In the genomic region with DNA sequence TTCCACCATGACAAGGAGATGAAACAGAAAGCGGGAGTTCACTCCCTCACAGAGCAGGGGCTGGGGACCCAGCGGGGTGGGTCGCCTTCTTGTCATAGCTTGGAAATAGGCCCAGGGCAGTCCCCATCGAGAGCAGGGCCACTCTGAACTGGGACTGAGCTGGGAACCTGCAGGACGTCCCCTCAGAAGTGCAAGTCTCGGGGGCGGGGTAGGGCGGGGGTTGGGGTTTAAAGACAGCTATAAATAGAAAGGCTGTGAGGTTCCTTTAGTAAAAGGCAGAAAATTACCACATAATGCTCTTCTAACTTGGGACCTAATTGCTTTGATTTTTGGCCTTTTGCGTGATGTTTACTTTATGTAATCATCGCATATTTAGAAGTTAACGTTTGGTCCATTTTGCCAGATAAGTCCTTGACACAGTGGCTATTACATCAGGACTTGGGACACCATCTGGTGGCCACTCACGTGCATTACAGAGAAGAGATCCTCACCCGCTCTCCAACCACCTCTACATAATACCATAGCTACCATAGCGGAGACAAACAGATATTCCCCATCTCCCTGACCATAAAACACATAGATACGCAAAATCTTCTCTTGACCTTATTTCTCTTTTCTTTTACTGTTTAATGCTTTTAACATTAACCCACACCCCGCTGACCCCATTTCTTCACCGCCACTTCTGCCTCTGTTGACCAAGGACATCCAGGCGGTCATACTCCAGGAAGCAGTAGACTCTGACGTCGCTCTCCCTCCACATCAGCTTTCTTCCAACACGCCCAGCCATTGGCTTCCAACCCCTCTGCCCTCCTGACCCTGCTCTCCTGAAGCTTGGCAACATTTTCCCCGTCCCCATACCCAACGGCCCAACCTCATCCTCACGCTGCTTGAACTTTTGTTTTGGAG, we compare ENCODE assay signal across 1 cellular context.
TF ChIP-seq lines count a peak whose summit lies in the region.

No MANE protein-coding gene starts in this region.

TF ChIP-seq in GM12878, 131 proteins besides CTCF, POLR2A, EP300 and RAD21 (continued from another document):
- TF ChIP-seq, protein P1, sequence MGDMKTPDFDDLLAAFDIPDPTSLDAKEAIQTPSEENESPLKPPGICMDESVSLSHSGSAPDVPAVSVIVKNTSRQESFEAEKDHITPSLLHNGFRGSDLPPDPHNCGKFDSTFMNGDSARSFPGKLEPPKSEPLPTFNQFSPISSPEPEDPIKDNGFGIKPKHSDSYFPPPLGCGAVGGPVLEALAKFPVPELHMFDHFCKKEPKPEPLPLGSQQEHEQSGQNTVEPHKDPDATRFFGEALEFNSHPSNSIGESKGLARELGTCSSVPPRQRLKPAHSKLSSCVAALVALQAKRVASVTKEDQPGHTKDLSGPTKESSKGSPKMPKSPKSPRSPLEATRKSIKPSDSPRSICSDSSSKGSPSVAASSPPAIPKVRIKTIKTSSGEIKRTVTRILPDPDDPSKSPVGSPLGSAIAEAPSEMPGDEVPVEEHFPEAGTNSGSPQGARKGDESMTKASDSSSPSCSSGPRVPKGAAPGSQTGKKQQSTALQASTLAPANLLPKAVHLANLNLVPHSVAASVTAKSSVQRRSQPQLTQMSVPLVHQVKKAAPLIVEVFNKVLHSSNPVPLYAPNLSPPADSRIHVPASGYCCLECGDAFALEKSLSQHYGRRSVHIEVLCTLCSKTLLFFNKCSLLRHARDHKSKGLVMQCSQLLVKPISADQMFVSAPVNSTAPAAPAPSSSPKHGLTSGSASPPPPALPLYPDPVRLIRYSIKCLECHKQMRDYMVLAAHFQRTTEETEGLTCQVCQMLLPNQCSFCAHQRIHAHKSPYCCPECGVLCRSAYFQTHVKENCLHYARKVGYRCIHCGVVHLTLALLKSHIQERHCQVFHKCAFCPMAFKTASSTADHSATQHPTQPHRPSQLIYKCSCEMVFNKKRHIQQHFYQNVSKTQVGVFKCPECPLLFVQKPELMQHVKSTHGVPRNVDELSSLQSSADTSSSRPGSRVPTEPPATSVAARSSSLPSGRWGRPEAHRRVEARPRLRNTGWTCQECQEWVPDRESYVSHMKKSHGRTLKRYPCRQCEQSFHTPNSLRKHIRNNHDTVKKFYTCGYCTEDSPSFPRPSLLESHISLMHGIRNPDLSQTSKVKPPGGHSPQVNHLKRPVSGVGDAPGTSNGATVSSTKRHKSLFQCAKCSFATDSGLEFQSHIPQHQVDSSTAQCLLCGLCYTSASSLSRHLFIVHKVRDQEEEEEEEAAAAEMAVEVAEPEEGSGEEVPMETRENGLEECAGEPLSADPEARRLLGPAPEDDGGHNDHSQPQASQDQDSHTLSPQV (IDR thresholded peaks at IDR 0.05): no peak
- 0 out of 2 replicates have a peak, but pooled peaks have one; percentile 44 for TF ChIP-seq TARDBP (IDR thresholded peaks at IDR 0.05; ENCODE audit: borderline replicate concordance)
- TF ChIP-seq, protein P2, sequence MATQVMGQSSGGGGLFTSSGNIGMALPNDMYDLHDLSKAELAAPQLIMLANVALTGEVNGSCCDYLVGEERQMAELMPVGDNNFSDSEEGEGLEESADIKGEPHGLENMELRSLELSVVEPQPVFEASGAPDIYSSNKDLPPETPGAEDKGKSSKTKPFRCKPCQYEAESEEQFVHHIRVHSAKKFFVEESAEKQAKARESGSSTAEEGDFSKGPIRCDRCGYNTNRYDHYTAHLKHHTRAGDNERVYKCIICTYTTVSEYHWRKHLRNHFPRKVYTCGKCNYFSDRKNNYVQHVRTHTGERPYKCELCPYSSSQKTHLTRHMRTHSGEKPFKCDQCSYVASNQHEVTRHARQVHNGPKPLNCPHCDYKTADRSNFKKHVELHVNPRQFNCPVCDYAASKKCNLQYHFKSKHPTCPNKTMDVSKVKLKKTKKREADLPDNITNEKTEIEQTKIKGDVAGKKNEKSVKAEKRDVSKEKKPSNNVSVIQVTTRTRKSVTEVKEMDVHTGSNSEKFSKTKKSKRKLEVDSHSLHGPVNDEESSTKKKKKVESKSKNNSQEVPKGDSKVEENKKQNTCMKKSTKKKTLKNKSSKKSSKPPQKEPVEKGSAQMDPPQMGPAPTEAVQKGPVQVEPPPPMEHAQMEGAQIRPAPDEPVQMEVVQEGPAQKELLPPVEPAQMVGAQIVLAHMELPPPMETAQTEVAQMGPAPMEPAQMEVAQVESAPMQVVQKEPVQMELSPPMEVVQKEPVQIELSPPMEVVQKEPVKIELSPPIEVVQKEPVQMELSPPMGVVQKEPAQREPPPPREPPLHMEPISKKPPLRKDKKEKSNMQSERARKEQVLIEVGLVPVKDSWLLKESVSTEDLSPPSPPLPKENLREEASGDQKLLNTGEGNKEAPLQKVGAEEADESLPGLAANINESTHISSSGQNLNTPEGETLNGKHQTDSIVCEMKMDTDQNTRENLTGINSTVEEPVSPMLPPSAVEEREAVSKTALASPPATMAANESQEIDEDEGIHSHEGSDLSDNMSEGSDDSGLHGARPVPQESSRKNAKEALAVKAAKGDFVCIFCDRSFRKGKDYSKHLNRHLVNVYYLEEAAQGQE (IDR thresholded peaks at IDR 0.05; ENCODE audit: low read depth, low read length): no peak
- TF ChIP-seq EGR1 (IDR thresholded peaks at IDR 0.05; ENCODE audit: borderline replicate concordance in 1 of 2, low read depth in 2 of 2, low read length in 2 of 2): peak in 1 of 2 experiments; percentile 55; a peak in 1 of 3 replicates
- no peak for TF ChIP-seq ZNF384 (IDR thresholded peaks at IDR 0.05; ENCODE audit: borderline replicate concordance, low read depth, low read length)
- peak; percentile 94 for TF ChIP-seq SMC3 (IDR thresholded peaks at IDR 0.05; ENCODE audit: borderline replicate concordance, low read length)
- TF ChIP-seq CREB1 (IDR thresholded peaks at IDR 0.05; ENCODE audit: low read depth): peak; percentile 63; the same call in 1 of the 2 replicates
- TF ChIP-seq MXI1 (IDR thresholded peaks at IDR 0.05; ENCODE audit: low read depth, low read length): peak; percentile 40; the same call in 1 of the 2 replicates
- no peak for TF ChIP-seq YBX1 (IDR thresholded peaks at IDR 0.05)
- TF ChIP-seq SIX5 (IDR thresholded peaks at IDR 0.05; ENCODE audit: low read depth, low read length, severe bottlenecking): no peak
- TF ChIP-seq, protein P3, sequence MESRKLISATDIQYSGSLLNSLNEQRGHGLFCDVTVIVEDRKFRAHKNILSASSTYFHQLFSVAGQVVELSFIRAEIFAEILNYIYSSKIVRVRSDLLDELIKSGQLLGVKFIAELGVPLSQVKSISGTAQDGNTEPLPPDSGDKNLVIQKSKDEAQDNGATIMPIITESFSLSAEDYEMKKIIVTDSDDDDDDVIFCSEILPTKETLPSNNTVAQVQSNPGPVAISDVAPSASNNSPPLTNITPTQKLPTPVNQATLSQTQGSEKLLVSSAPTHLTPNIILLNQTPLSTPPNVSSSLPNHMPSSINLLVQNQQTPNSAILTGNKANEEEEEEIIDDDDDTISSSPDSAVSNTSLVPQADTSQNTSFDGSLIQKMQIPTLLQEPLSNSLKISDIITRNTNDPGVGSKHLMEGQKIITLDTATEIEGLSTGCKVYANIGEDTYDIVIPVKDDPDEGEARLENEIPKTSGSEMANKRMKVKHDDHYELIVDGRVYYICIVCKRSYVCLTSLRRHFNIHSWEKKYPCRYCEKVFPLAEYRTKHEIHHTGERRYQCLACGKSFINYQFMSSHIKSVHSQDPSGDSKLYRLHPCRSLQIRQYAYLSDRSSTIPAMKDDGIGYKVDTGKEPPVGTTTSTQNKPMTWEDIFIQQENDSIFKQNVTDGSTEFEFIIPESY (IDR thresholded peaks at IDR 0.05): peak; percentile 86; the same call in 1 of the 2 replicates
- TF ChIP-seq, protein P4, sequence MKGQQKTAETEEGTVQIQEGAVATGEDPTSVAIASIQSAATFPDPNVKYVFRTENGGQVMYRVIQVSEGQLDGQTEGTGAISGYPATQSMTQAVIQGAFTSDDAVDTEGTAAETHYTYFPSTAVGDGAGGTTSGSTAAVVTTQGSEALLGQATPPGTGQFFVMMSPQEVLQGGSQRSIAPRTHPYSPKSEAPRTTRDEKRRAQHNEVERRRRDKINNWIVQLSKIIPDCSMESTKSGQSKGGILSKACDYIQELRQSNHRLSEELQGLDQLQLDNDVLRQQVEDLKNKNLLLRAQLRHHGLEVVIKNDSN (IDR thresholded peaks at IDR 0.05; ENCODE audit: borderline replicate concordance, extremely low read length, insufficient read depth, low read depth, low read length): no peak
- no peak for TF ChIP-seq SREBF2 (IDR thresholded peaks at IDR 0.05; ENCODE audit: low read length)
- TF ChIP-seq, protein P5, sequence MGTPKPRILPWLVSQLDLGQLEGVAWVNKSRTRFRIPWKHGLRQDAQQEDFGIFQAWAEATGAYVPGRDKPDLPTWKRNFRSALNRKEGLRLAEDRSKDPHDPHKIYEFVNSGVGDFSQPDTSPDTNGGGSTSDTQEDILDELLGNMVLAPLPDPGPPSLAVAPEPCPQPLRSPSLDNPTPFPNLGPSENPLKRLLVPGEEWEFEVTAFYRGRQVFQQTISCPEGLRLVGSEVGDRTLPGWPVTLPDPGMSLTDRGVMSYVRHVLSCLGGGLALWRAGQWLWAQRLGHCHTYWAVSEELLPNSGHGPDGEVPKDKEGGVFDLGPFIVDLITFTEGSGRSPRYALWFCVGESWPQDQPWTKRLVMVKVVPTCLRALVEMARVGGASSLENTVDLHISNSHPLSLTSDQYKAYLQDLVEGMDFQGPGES (IDR thresholded peaks at IDR 0.05): no peak
- TF ChIP-seq GATAD2B (conservative IDR thresholded peaks at IDR 0.05; ENCODE audit: low read depth): no peak
- TF ChIP-seq, protein P6, sequence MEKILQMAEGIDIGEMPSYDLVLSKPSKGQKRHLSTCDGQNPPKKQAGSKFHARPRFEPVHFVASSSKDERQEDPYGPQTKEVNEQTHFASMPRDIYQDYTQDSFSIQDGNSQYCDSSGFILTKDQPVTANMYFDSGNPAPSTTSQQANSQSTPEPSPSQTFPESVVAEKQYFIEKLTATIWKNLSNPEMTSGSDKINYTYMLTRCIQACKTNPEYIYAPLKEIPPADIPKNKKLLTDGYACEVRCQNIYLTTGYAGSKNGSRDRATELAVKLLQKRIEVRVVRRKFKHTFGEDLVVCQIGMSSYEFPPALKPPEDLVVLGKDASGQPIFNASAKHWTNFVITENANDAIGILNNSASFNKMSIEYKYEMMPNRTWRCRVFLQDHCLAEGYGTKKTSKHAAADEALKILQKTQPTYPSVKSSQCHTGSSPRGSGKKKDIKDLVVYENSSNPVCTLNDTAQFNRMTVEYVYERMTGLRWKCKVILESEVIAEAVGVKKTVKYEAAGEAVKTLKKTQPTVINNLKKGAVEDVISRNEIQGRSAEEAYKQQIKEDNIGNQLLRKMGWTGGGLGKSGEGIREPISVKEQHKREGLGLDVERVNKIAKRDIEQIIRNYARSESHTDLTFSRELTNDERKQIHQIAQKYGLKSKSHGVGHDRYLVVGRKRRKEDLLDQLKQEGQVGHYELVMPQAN (conservative IDR thresholded peaks at IDR 0.05): no peak
- no peak for TF ChIP-seq SRF (IDR thresholded peaks at IDR 0.05; ENCODE audit: low read depth in 2 of 2, low read length in 2 of 2)
- TF ChIP-seq TBL1XR1 (IDR thresholded peaks at IDR 0.05; ENCODE audit: low read depth, low read length): 0 out of 2 replicates have a peak, but pooled peaks have one; percentile 53
- no peak for TF ChIP-seq HCFC1 (IDR thresholded peaks at IDR 0.05; ENCODE audit: low read length)
- no peak for TF ChIP-seq BMI1 (IDR thresholded peaks at IDR 0.05; ENCODE audit: borderline replicate concordance)
- TF ChIP-seq IKZF2 (IDR thresholded peaks at IDR 0.05): no peak
- peak; percentile 69; the same call in 1 of the 2 replicates for TF ChIP-seq MEF2A (IDR thresholded peaks at IDR 0.05; ENCODE audit: insufficient read depth, low read depth, low read length)
- no peak for TF ChIP-seq RCOR1 (conservative IDR thresholded peaks at IDR 0.05; ENCODE audit: low read depth, low read length)
TF ChIP-seq in GM12878: peak in this region for 23.
